ENCODE assay signal across 34 cellular contexts in genomic region chr9:88064554-88064953, GRCh38.
"Had no signal": no experiment of that assay in that cellular context is flagged by ENCODE, and none has a peak within 500 bp of the region (broad histone marks: within the 10 kb centered on the region; RNA-seq: fewer than 3 reads in every experiment).

No MANE protein-coding gene starts in this region.

- H3K27me3 ChIP-seq: MG63 had no signal

- H3K36me3 ChIP-seq: MG63 had no signal

- H3K4me2 ChIP-seq: KMS-11 had no signal

- H3K27ac ChIP-seq: KMS-11 had no signal

- DNase-seq: Karpas-422, Kasumi-1, KG1, MG63, MM.1S, MV-4-11, NCI-H1048, NCI-H1092, NCI-H1092 treated with DMSO at 0.1 percent for 48 hours, NCI-H1105, NCI-H1105 treated with DMSO at 0.1 percent for 48 hours, NCI-H1417, NCI-H1417 treated with DMSO at 0.1 percent for 48 hours, NCI-H1436, NCI-H1436 treated with DMSO at 0.1 percent for 48 hours, NCI-H146, NCI-H1694, NCI-H1694 treated with DMSO at 0.1 percent for 48 hours, NCI-H187, NCI-H187 treated with DMSO at 0.1 percent for 48 hours, NCI-H1930, NCI-H2029, NCI-H2029 treated with DMSO at 0.1 percent for 48 hours, NCI-H2081, NCI-H2081 treated with DMSO at 0.1 percent for 48 hours, NCI-H2107, NCI-H2171, NCI-H2171 treated with DMSO at 0.1 percent for 48 hours, NCI-H2227 treated with DMSO at 0.1 percent for 48 hours, NCI-H226, NCI-H345, NCI-H446, NCI-H446 treated with DMSO at 0.1 percent for 48 hours had no signal

- H3K4me3 ChIP-seq: MG63 had no signal

- H3K9ac ChIP-seq: KMS-11 had no signal

- H3K9me3 ChIP-seq: MG63 had no signal
